11 cellular contexts compared by ENCODE assay signal in genomic region chr22:41535244-41535643, GRCh38. TPM values are rescaled to one million over a fixed set of nuclear protein-coding genes. Genes with fewer than 3 reads are reported as not detected.
DNase-seq lines count a peak whose midpoint lies in the region; ATAC-seq and TF ChIP-seq lines count a peak whose summit lies in the region.
"Had no signal": no experiment of that assay in that cellular context is flagged by ENCODE, and none has a peak within 500 bp of the region (broad histone marks: within the 10 kb centered on the region; RNA-seq: fewer than 3 reads in every experiment).

No MANE protein-coding gene starts in this region.

- RAD21 ChIA-PET in HCT116 (lab: Charles Lee; ENCODE audit: low non-redundant PET in 1 of 2, low total read pairs in 2 of 2, uncharacterized antibody in 2 of 2, unreplicated experiment in 2 of 2), result no interaction called here

- no peak overlapping the region for H3K4me3 ChIP-seq in HCT116 (replicated peaks in 1 of 2; ENCODE audit: low read depth in 1 of 2, low read length in 2 of 2)
- H3K4me3 ChIP-seq: heart right ventricle had no signal

- no peak overlapping the region for H3K27ac ChIP-seq in CD4-positive, alpha-beta T cell (ENCODE audit: low read depth, low read length)
- no peak overlapping the region for H3K27ac ChIP-seq in HCT116 (ENCODE audit: low read depth, low read length)
- H3K27ac ChIP-seq: heart right ventricle had no signal

- no peaks in the 10 kb centered on the region for H3K9me3 ChIP-seq in CD4-positive, alpha-beta T cell (ENCODE audit: control insufficient read depth, low read length)
- no peaks in the 10 kb centered on the region for H3K9me3 ChIP-seq in HCT116 (ENCODE audit: control insufficient read depth in 1 of 2, insufficient read depth in 1 of 2, low read depth in 1 of 2, low read length in 2 of 2)
- H3K9me3 ChIP-seq: heart right ventricle had no signal

- H3K9me3 Mint-ChIP-seq in CD4-positive, alpha-beta T cell, result no peaks in the 10 kb centered on the region
- no peaks in the 10 kb centered on the region for H3K9me3 Mint-ChIP-seq in activated naive CD8-positive, alpha-beta T cell treated with anti-CD3 and anti-CD28 coated beads for 36 hours

- H3K4me1 ChIP-seq in HCT116 (ENCODE audit: control insufficient read depth in 1 of 2, insufficient read depth in 2 of 2, low read length in 2 of 2), result no peaks in the 10 kb centered on the region

- peaks cover 42 to 65% of the 10 kb centered on the region in 2 experiments for H3K36me3 ChIP-seq in HCT116 (ENCODE audit: control insufficient read depth in 1 of 2, insufficient read depth in 2 of 2, low read length in 2 of 2)

- H3K36me3 Mint-ChIP-seq in CD4-positive, alpha-beta T cell (ENCODE audit: low read depth), result peaks cover 28% of the 10 kb centered on the region
- peaks cover 14% of the 10 kb centered on the region for H3K36me3 Mint-ChIP-seq in activated naive CD8-positive, alpha-beta T cell treated with anti-CD3 and anti-CD28 coated beads for 36 hours

- no peak overlapping the region for H2AFZ ChIP-seq in HCT116 (ENCODE audit: low read depth, low read length, poor library complexity, severe bottlenecking)

- H3K4me1 Mint-ChIP-seq in CD4-positive, alpha-beta T cell (ENCODE audit: low read depth), result peaks cover 5% of the 10 kb centered on the region
- peaks cover 11% of the 10 kb centered on the region for H3K4me1 Mint-ChIP-seq in activated naive CD8-positive, alpha-beta T cell treated with anti-CD3 and anti-CD28 coated beads for 36 hours

- 0 out of 2 replicates have a peak, but pooled peaks have one; percentile 9 for TF ChIP-seq RAD21 in HCT116 (IDR thresholded peaks at IDR 0.05; ENCODE audit: low read depth)

- no peak overlapping the region for H3K4me2 ChIP-seq in HCT116 (ENCODE audit: low read length)

- no peak for DNase-seq in CD4-positive, alpha-beta T cell
- DNase-seq in HCT116 (ENCODE audit: low read depth, low spot score), result no peak
- no peak for DNase-seq in activated naive CD8-positive, alpha-beta T cell treated with anti-CD3 and anti-CD28 coated beads for 36 hours
- DNase-seq in islet precursor cell, result peak; percentile 81
- DNase-seq in stimulated activated CD4-positive, alpha-beta T cell treated with anti-CD3 and anti-CD28 coated beads, Interleukin-12 subunit alpha, Interleukin-12 subunit beta, amount 100 ng/mL, for 4 hours, result no peak
- DNase-seq: activated CD4-positive, alpha-beta T cell treated with anti-CD3 and anti-CD28 coated beads, Interleukin-2, amount 50 U/mL, for 4 hours; central memory CD4-positive, alpha-beta T cell; heart right ventricle had no signal

- no peaks in the 10 kb centered on the region for H3K27me3 Mint-ChIP-seq in CD4-positive, alpha-beta T cell
- no peaks in the 10 kb centered on the region for H3K27me3 Mint-ChIP-seq in activated naive CD8-positive, alpha-beta T cell treated with anti-CD3 and anti-CD28 coated beads for 36 hours

- POLR2A ChIA-PET in CD4-positive, alpha-beta T cell (lab: Charles Lee), result no interaction called here
- POLR2A ChIA-PET in HCT116 (lab: Charles Lee), result interaction anchor here (1.0 to 1.1 kb wide), 2 partner anchors 8 to 54 kb away, joined by 3 read pairs; partner anchors contain the start of genes PMM1 and POLR3H

- no peaks in the 10 kb centered on the region for H3K27me3 ChIP-seq in CD4-positive, alpha-beta T cell (ENCODE audit: control insufficient read depth, insufficient read depth, low read length)
- H3K27me3 ChIP-seq in HCT116 (ENCODE audit: insufficient read depth, low read length), result no peaks in the 10 kb centered on the region
- H3K27me3 ChIP-seq: heart right ventricle had no signal

- H4K20me1 ChIP-seq in HCT116 (ENCODE audit: insufficient read depth), result no peaks in the 10 kb centered on the region; the same call in 1 of the 2 replicates

- H3K9ac ChIP-seq in HCT116 (ENCODE audit: low read length), result no peak overlapping the region

- peak overlapping the region; percentile 57 for H3K27ac Mint-ChIP-seq in CD4-positive, alpha-beta T cell
- peak overlapping the region; percentile 58 for H3K27ac Mint-ChIP-seq in activated naive CD8-positive, alpha-beta T cell treated with anti-CD3 and anti-CD28 coated beads for 36 hours

- CTCF ChIA-PET in CD4-positive, alpha-beta T cell (lab: Charles Lee), result interaction anchor here (1.2 kb wide), 1 partner anchor 8 kb away, joined by 3 read pairs; no protein-coding TSS in a partner anchor
- CTCF ChIA-PET in HCT116 (lab: Charles Lee), result interaction anchor here (1.3 kb wide), 1 partner anchor 132 kb away, joined by 3 read pairs; no protein-coding TSS in a partner anchor

- ATAC-seq in CD4-positive, alpha-beta T cell (ENCODE audit: poor library complexity), result no peak
- ATAC-seq in HCT116, result peak; percentile 73
- no peak for ATAC-seq in GM18873 (IDR thresholded peaks at IDR 0.05; ENCODE audit: low FRiP score, unreplicated experiment)
- no peak for ATAC-seq in GM19023 (IDR thresholded peaks at IDR 0.05; ENCODE audit: unreplicated experiment)
- ATAC-seq in GM21390 (IDR thresholded peaks at IDR 0.05; ENCODE audit: unreplicated experiment), result no peak
- ATAC-seq: heart right ventricle had no signal

- BruUV-seq in HCT116 (replicated peaks; lab: Mats Ljungman, UMichigan), result no TSS peak

- intact Hi-C loops in CD4-positive, alpha-beta T cell (cut with DNase I, micrococcal nuclease), result no loop called here
- intact Hi-C loops in HCT116 (cut with micrococcal nuclease), result no loop called here

- TF ChIP-seq POLR2A in HCT116 (IDR thresholded peaks at IDR 0.05; ENCODE audit: borderline replicate concordance, extremely low read depth, insufficient read depth, insufficient read length), result no peak

- H3K9me2 ChIP-seq in HCT116 (ENCODE audit: insufficient read depth), result no peaks in the 10 kb centered on the region

- TF ChIP-seq CTCF in CD4-positive, alpha-beta T cell (IDR thresholded peaks at IDR 0.05), result no peak
- TF ChIP-seq CTCF in HCT116 (IDR thresholded peaks at IDR 0.05 in 2 of 3, conservative IDR thresholded peaks at IDR 0.05 in 1 of 3; ENCODE audit: borderline replicate concordance in 1 of 3, insufficient read depth in 1 of 3, low read depth in 2 of 3, low read length in 2 of 3), result peak in 2 of 3 experiments; percentile 38 to 49; a peak in 3 of 6 replicates

- no peak overlapping the region for H3K4me3 Mint-ChIP-seq in CD4-positive, alpha-beta T cell
- no peak overlapping the region for H3K4me3 Mint-ChIP-seq in activated naive CD8-positive, alpha-beta T cell treated with anti-CD3 and anti-CD28 coated beads for 36 hours

- H3K79me2 ChIP-seq in HCT116 (ENCODE audit: insufficient read depth, low read length), result peaks cover 86% of the 10 kb centered on the region

TF ChIP-seq in HCT116, 20 proteins besides CTCF, POLR2A, EP300 and RAD21 (continues in another document):
- TF ChIP-seq CEBPB (IDR thresholded peaks at IDR 0.05; ENCODE audit: low read depth), result no peak
- TF ChIP-seq MAX (IDR thresholded peaks at IDR 0.05), result no peak
- TF ChIP-seq ZNF274 (IDR thresholded peaks at IDR 0.05; ENCODE audit: low read depth, low read length), result no peak
- TF ChIP-seq YY1 (IDR thresholded peaks at IDR 0.05; ENCODE audit: extremely low read depth, insufficient replicate concordance, low read depth, low read length), result no peak
- no peak for TF ChIP-seq ZFX (IDR thresholded peaks at IDR 0.05)
- no peak for TF ChIP-seq EGR1 (IDR thresholded peaks at IDR 0.05; ENCODE audit: low read depth)
- no peak for TF ChIP-seq SRF (IDR thresholded peaks at IDR 0.05; ENCODE audit: low read depth)
- no peak for TF ChIP-seq TCF7L2 (IDR thresholded peaks at IDR 0.05; ENCODE audit: borderline replicate concordance, extremely low read depth, insufficient read depth, insufficient read length)
- no peak for TF ChIP-seq ELF1 (IDR thresholded peaks at IDR 0.05; ENCODE audit: borderline replicate concordance, low read depth)
- no peak for TF ChIP-seq JUND (IDR thresholded peaks at IDR 0.05)
- TF ChIP-seq FOSL1 (IDR thresholded peaks at IDR 0.05; ENCODE audit: low read depth), result no peak
- TF ChIP-seq, protein P1, sequence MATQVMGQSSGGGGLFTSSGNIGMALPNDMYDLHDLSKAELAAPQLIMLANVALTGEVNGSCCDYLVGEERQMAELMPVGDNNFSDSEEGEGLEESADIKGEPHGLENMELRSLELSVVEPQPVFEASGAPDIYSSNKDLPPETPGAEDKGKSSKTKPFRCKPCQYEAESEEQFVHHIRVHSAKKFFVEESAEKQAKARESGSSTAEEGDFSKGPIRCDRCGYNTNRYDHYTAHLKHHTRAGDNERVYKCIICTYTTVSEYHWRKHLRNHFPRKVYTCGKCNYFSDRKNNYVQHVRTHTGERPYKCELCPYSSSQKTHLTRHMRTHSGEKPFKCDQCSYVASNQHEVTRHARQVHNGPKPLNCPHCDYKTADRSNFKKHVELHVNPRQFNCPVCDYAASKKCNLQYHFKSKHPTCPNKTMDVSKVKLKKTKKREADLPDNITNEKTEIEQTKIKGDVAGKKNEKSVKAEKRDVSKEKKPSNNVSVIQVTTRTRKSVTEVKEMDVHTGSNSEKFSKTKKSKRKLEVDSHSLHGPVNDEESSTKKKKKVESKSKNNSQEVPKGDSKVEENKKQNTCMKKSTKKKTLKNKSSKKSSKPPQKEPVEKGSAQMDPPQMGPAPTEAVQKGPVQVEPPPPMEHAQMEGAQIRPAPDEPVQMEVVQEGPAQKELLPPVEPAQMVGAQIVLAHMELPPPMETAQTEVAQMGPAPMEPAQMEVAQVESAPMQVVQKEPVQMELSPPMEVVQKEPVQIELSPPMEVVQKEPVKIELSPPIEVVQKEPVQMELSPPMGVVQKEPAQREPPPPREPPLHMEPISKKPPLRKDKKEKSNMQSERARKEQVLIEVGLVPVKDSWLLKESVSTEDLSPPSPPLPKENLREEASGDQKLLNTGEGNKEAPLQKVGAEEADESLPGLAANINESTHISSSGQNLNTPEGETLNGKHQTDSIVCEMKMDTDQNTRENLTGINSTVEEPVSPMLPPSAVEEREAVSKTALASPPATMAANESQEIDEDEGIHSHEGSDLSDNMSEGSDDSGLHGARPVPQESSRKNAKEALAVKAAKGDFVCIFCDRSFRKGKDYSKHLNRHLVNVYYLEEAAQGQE (IDR thresholded peaks at IDR 0.05; ENCODE audit: low read depth), result no peak

RNA-seq across cellular contexts. Expression of gene POLR3H, which starts 9.0 kb away (rescaled TPM):
- 10 to 100 TPM; 13.4 to 17.3 TPM for total RNA-seq in CD4-positive, alpha-beta T cell
- 62.1 TPM for total RNA-seq in HCT116 (2021; ENCODE audit: unreplicated experiment)
- 30.7 and 31.8 TPM in 2 replicates for polyA plus RNA-seq in HCT116 (2012)
- total RNA-seq in activated naive CD8-positive, alpha-beta T cell treated with anti-CD3 and anti-CD28 coated beads for 36 hours, result 10 to 100 TPM; 69.2 to 70.1 TPM

RNA-seq across cellular contexts. Expression of gene CSDC2, which starts 25.6 kb away (rescaled TPM):
- total RNA-seq in CD4-positive, alpha-beta T cell, result not detected
- total RNA-seq in HCT116 (2021; ENCODE audit: unreplicated experiment), result 0.22 TPM
- 0.15 and 0.17 TPM in 2 replicates for polyA plus RNA-seq in HCT116 (2012)
- total RNA-seq in activated naive CD8-positive, alpha-beta T cell treated with anti-CD3 and anti-CD28 coated beads for 36 hours, result not detected

RNA-seq across cellular contexts. Expression of gene PMM1, which starts 54.4 kb away (rescaled TPM):
- total RNA-seq in CD4-positive, alpha-beta T cell, result 10 to 100 TPM; 24.8 to 25.5 TPM
- total RNA-seq in HCT116 (2021; ENCODE audit: unreplicated experiment), result 31.7 TPM
- 47.8 and 51.4 TPM in 2 replicates for polyA plus RNA-seq in HCT116 (2012)
- total RNA-seq in activated naive CD8-positive, alpha-beta T cell treated with anti-CD3 and anti-CD28 coated beads for 36 hours, result 10 to 100 TPM; 24.3 to 26.9 TPM
